ENCODE assay signal across 8 cellular contexts in the genomic region with DNA sequence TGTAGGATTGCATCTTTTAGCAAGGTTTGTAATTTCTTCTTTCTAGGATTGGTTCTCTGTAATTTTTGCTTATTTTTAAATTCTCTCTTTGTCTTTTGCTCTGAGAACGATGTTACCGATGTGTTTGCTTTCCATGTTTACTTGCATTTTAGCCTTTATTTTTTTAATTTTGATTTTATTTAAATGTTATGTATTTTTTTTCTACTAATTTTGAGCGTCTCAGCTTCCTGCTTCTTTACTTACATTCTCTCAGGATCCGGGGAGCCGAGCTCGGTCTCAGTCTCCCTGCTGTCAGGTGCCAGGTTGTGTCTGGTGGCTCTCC. TPM values are rescaled to one million over a fixed set of nuclear protein-coding genes. Genes with fewer than 3 reads are reported as not detected.
A peak's percentile ranks its signal among the peaks of the same experiment; 100 is the strongest.
DNase-seq lines count a peak whose midpoint lies in the region; ATAC-seq and TF ChIP-seq lines count a peak whose summit lies in the region.

No MANE protein-coding gene starts in this region.

- peaks cover 60% of the 10 kb centered on the region for H3K4me1 Mint-ChIP-seq in CD4-positive, alpha-beta T cell (ENCODE audit: low read depth)
- H3K4me1 Mint-ChIP-seq in neural crest cell: peaks cover 39% of the 10 kb centered on the region

- no peaks in the 10 kb centered on the region for H3K27me3 ChIP-seq in CD4-positive, alpha-beta T cell (ENCODE audit: control insufficient read depth, insufficient read depth, low read length)
- H3K27me3 ChIP-seq in effector memory CD4-positive, alpha-beta T cell (replicated peaks; ENCODE audit: control insufficient read depth, insufficient read depth, low read length, poor library complexity, severe bottlenecking): no peaks in the 10 kb centered on the region

- H3K9me3 Mint-ChIP-seq in CD4-positive, alpha-beta T cell: no peaks in the 10 kb centered on the region
- no peaks in the 10 kb centered on the region for H3K9me3 Mint-ChIP-seq in neural crest cell

- peaks cover 38% of the 10 kb centered on the region for H3K36me3 Mint-ChIP-seq in CD4-positive, alpha-beta T cell (ENCODE audit: low read depth)
- no peaks in the 10 kb centered on the region for H3K36me3 Mint-ChIP-seq in neural crest cell (ENCODE audit: low read depth)

- POLR2A ChIA-PET in CD4-positive, alpha-beta T cell (lab: Charles Lee): interaction anchor here (0.6 to 15.6 kb wide), 23 partner anchors 8 to 1115 kb away, joined by 3 to 1378 read pairs (median 18); a partner anchor contains a TSS

- H3K27ac ChIP-seq in CD4-positive, alpha-beta T cell (ENCODE audit: low read depth, low read length): peak overlapping the region; percentile 98
- H3K27ac ChIP-seq in KOPT-K1 (ENCODE audit: low read depth, low read length, poor library complexity, severe bottlenecking): peak overlapping the region; percentile 95
- H3K27ac ChIP-seq in effector memory CD4-positive, alpha-beta T cell (ENCODE audit: insufficient read depth, low read length, poor library complexity, severe bottlenecking): peak overlapping the region; percentile 97

- H3K36me3 ChIP-seq in KOPT-K1 (ENCODE audit: insufficient read depth, low read length): peaks cover 2% of the 10 kb centered on the region; the same call in 1 of the 2 replicates
- no peaks in the 10 kb centered on the region for H3K36me3 ChIP-seq in effector memory CD4-positive, alpha-beta T cell (ENCODE audit: control insufficient read depth, insufficient read depth, low read length)

- no peak for ATAC-seq in CD4-positive, alpha-beta T cell (ENCODE audit: poor library complexity)
- no peak for ATAC-seq in HG02642 (IDR thresholded peaks at IDR 0.05; ENCODE audit: poor library complexity, unreplicated experiment)
- ATAC-seq in HG02623 (IDR thresholded peaks at IDR 0.05; ENCODE audit: unreplicated experiment): no peak

- H3K4me3 ChIP-seq in effector memory CD4-positive, alpha-beta T cell (ENCODE audit: insufficient read depth, low read depth, low read length, poor library complexity, severe bottlenecking): peak overlapping the region; percentile 78

- peaks cover 31% of the 10 kb centered on the region for H3K4me1 ChIP-seq in effector memory CD4-positive, alpha-beta T cell (ENCODE audit: control insufficient read depth, insufficient read depth, low read length, poor library complexity, severe bottlenecking)

- intact Hi-C loops in CD4-positive, alpha-beta T cell (cut with DNase I, micrococcal nuclease): loop anchor here (1.0 to 2.0 kb wide), 2 partner anchors 27 to 68 kb away; no protein-coding TSS in a partner anchor

- H3K27ac Mint-ChIP-seq in CD4-positive, alpha-beta T cell: peak overlapping the region; percentile 100
- no peak overlapping the region for H3K27ac Mint-ChIP-seq in neural crest cell (ENCODE audit: unreplicated experiment)

- TF ChIP-seq CTCF in CD4-positive, alpha-beta T cell (IDR thresholded peaks at IDR 0.05): no peak
- no peak for TF ChIP-seq CTCF in neural crest cell (conservative IDR thresholded peaks at IDR 0.05)

- peak in 1 of 10 experiments; percentile 63 for DNase-seq in CD4-positive, alpha-beta T cell
- DNase-seq in effector memory CD4-positive, alpha-beta T cell: no peak
- DNase-seq in neural crest cell (ENCODE audit: low read depth, low spot score) (no peak), NAMALWA (ENCODE audit: low spot score) (no peak), NK-92 (lab: John Stamatoyannopoulos, UW; ENCODE audit: unreplicated experiment) (no peak)

- peak overlapping the region; percentile 99 for H3K4me3 Mint-ChIP-seq in CD4-positive, alpha-beta T cell
- peak overlapping the region; percentile 96 for H3K4me3 Mint-ChIP-seq in neural crest cell

- H3K27me3 Mint-ChIP-seq in CD4-positive, alpha-beta T cell: no peaks in the 10 kb centered on the region
- H3K27me3 Mint-ChIP-seq in neural crest cell (ENCODE audit: low read depth): peaks cover 87% of the 10 kb centered on the region

- no peaks in the 10 kb centered on the region for H3K9me3 ChIP-seq in CD4-positive, alpha-beta T cell (ENCODE audit: control insufficient read depth, low read length)
- no peaks in the 10 kb centered on the region for H3K9me3 ChIP-seq in KOPT-K1 (ENCODE audit: insufficient read depth, low read length, poor library complexity, severe bottlenecking)
- no peaks in the 10 kb centered on the region for H3K9me3 ChIP-seq in effector memory CD4-positive, alpha-beta T cell (ENCODE audit: control insufficient read depth, low read length)

- CTCF ChIA-PET in CD4-positive, alpha-beta T cell (lab: Charles Lee): interaction anchor here (1.0 to 11.0 kb wide), 17 partner anchors 8 to 465 kb away, joined by 4 to 179 read pairs (median 9); a partner anchor contains a TSS

RNA-seq across cellular contexts. Expression of a gene that starts 20.9 kb away (rescaled TPM):
- total RNA-seq in CD4-positive, alpha-beta T cell: 10 to 100 TPM; 45.6 to 48.9 TPM
- total RNA-seq in neural crest cell: 1.0 and 1.2 TPM in 2 replicates

Comparison
In these comparisons a context has a peak if more than half of its experiments do, and no peak if none do; other contexts are left out.
1. RNA of a gene that starts 20.9 kb away (total RNA-seq): 45.6 to 48.9 TPM in CD4-positive, alpha-beta T cell; 1.0 to 1.2 TPM in neural crest cell; every median in the first group is over 10 times any median in the second.
2. Peak in every context shown above with its lines, with median percentiles within 50 percentile points of each other: H3K27ac ChIP-seq.